In the genomic region with DNA sequence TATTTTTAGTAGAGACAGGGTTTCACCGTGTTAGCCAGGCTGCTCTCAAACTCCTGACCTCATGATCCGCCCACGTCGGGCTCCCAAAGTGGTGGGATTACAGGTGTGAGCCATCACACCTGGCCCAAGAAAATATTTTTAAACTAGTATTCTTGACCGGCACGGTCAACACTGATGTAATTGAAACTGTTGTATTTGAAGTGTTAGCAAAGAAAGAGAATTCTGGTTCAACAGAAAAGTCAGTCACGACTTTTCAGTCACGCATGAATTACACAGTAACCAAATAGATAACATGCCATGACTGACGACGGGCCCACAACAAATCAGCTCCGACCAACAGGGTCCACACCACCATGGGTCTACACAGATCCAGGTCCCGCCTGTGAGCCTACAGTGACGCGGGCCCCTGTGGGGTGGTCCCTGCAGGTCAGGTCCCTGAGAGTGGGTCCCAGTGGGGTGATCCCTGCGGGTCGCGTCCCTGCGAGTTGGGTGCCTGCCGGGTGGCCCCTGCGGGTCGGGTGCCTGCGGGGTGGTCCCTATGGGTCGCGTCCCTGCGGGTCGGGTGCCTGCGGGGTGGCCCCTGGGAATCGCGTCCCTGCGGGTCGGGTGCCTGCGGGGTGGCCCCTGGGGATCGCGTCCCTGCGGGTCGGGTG, we compare ENCODE assay signal across 8 cellular contexts. TPM values are rescaled to one million over a fixed set of nuclear protein-coding genes. Genes with fewer than 3 reads are reported as not detected.
DNase-seq lines count a peak whose midpoint lies in the region; ATAC-seq and TF ChIP-seq lines count a peak whose summit lies in the region.

No MANE protein-coding gene starts in this region.

- peak; percentile 53 for DNase-seq in activated CD4-positive, alpha-beta T cell treated with anti-CD3 and anti-CD28 coated beads for 36 hours
- DNase-seq in activated CD4-positive, alpha-beta T cell treated with anti-CD3 and anti-CD28 coated beads, Interleukin-2, amount 50 U/mL, for 4 hours = no peak
- DNase-seq in SJSA1 (ENCODE audit: low read depth in 1 of 2, low spot score in 2 of 2) (peak in 1 of 2 experiments; percentile 49), uterus (peak in 1 of 2 donors; percentile 36), KBM-7 (no peak)

- peak overlapping the region; percentile 94 for H3K27ac Mint-ChIP-seq in activated CD4-positive, alpha-beta T cell treated with anti-CD3 and anti-CD28 coated beads for 36 hours
- H3K27ac Mint-ChIP-seq in dendritic cell treated with granulocyte-macrophage colony-stimulating factor and Interleukin-4, amounts not matched to agents 40 ng/mL and 50 ng/mL, for 4 days = peak overlapping the region; percentile 76

- CTCF ChIA-PET in activated CD4-positive, alpha-beta T cell treated with anti-CD3 and anti-CD28 coated beads for 36 hours (lab: Charles Lee) = interaction anchor here (1.0 kb wide), 1 partner anchor 88 kb away, joined by 3 read pairs; no protein-coding TSS in a partner anchor

- no peaks in the 10 kb centered on the region for H3K9me3 Mint-ChIP-seq in activated CD4-positive, alpha-beta T cell treated with anti-CD3 and anti-CD28 coated beads for 36 hours (ENCODE audit: low read depth)
- H3K9me3 Mint-ChIP-seq in dendritic cell treated with granulocyte-macrophage colony-stimulating factor and Interleukin-4, amounts not matched to agents 40 ng/mL and 50 ng/mL, for 4 days = no peaks in the 10 kb centered on the region

- H3K9me3 ChIP-seq in SJSA1 (replicated peaks) (no peaks in the 10 kb centered on the region), mesodermal cell (ENCODE audit: control insufficient read depth, low read length) (no peaks in the 10 kb centered on the region), uterus (no peaks in the 10 kb centered on the region)

- H3K4me3 Mint-ChIP-seq in activated CD4-positive, alpha-beta T cell treated with anti-CD3 and anti-CD28 coated beads for 36 hours = peak overlapping the region; percentile 79
- peak overlapping the region; percentile 67 for H3K4me3 Mint-ChIP-seq in dendritic cell treated with granulocyte-macrophage colony-stimulating factor and Interleukin-4, amounts not matched to agents 40 ng/mL and 50 ng/mL, for 4 days

- H3K4me1 ChIP-seq in SJSA1 (replicated peaks) = peaks cover 13% of the 10 kb centered on the region
- H3K4me1 ChIP-seq in mesodermal cell (ENCODE audit: control insufficient read depth, insufficient read depth, low read length, poor library complexity, severe bottlenecking) = peaks cover 7% of the 10 kb centered on the region
- peaks cover 0 to 7% of the 10 kb centered on the region in 2 donors for H3K4me1 ChIP-seq in uterus

- POLR2A ChIA-PET in activated CD4-positive, alpha-beta T cell treated with anti-CD3 and anti-CD28 coated beads for 36 hours (lab: Charles Lee) = interaction anchor here (1.4 kb wide), 1 partner anchor 11 kb away, joined by 3 read pairs; no protein-coding TSS in a partner anchor

- TF ChIP-seq POLR2A in uterus (IDR thresholded peaks at IDR 0.05) = no peak

- peaks cover 33% of the 10 kb centered on the region for H3K4me1 Mint-ChIP-seq in activated CD4-positive, alpha-beta T cell treated with anti-CD3 and anti-CD28 coated beads for 36 hours
- H3K4me1 Mint-ChIP-seq in dendritic cell treated with granulocyte-macrophage colony-stimulating factor and Interleukin-4, amounts not matched to agents 40 ng/mL and 50 ng/mL, for 4 days (ENCODE audit: low read depth) = peaks cover 47% of the 10 kb centered on the region

- peaks cover 30% of the 10 kb centered on the region for H3K36me3 Mint-ChIP-seq in activated CD4-positive, alpha-beta T cell treated with anti-CD3 and anti-CD28 coated beads for 36 hours (ENCODE audit: low read depth)
- peaks cover 44% of the 10 kb centered on the region for H3K36me3 Mint-ChIP-seq in dendritic cell treated with granulocyte-macrophage colony-stimulating factor and Interleukin-4, amounts not matched to agents 40 ng/mL and 50 ng/mL, for 4 days (ENCODE audit: low read depth)

- no peaks in the 10 kb centered on the region for H3K27me3 ChIP-seq in SJSA1 (replicated peaks)
- H3K27me3 ChIP-seq in uterus = no peaks in the 10 kb centered on the region

- H3K36me3 ChIP-seq in SJSA1 (peaks cover 4% of the 10 kb centered on the region), mesodermal cell (ENCODE audit: control insufficient read depth, insufficient read depth, low read length) (peaks cover 3% of the 10 kb centered on the region), uterus (no peaks in the 10 kb centered on the region)

- no peak for TF ChIP-seq CTCF in uterus (IDR thresholded peaks at IDR 0.05)

- no peak for ATAC-seq in activated CD4-positive, alpha-beta T cell treated with anti-CD3 and anti-CD28 coated beads for 36 hours
- no peak for ATAC-seq in GM21528 (IDR thresholded peaks at IDR 0.05; ENCODE audit: low FRiP score, unreplicated experiment)

- 20 to 47% methylated on average over 16 to 27 of the region's 36 CpGs for WGBS in mesodermal cell (ENCODE audit: insufficient coverage in 2 of 2), 2 experiments

- H3K27me3 Mint-ChIP-seq in activated CD4-positive, alpha-beta T cell treated with anti-CD3 and anti-CD28 coated beads for 36 hours = no peaks in the 10 kb centered on the region
- H3K27me3 Mint-ChIP-seq in dendritic cell treated with granulocyte-macrophage colony-stimulating factor and Interleukin-4, amounts not matched to agents 40 ng/mL and 50 ng/mL, for 4 days = no peaks in the 10 kb centered on the region

- in situ Hi-C loops in KBM-7 (cut with MboI; ENCODE audit: low pct_unique_long_range_greater_than_20kb, low sequenced_read_pairs) = no loop called here

- intact Hi-C loops in activated CD4-positive, alpha-beta T cell treated with anti-CD3 and anti-CD28 coated beads for 36 hours (cut with DNase I, micrococcal nuclease) = loop anchor here (1.0 to 5.0 kb wide), 9 partner anchors 44 to 829 kb away; a partner anchor contains a TSS
- intact Hi-C loops in dendritic cell treated with granulocyte-macrophage colony-stimulating factor and Interleukin-4, amounts not matched to agents 40 ng/mL and 50 ng/mL, for 4 days (cut with micrococcal nuclease) = loop anchor here (2.0 to 5.0 kb wide), 2 partner anchors 59 to 89 kb away; a partner anchor contains a TSS
- intact Hi-C loops in uterus (cut with DNase I; ENCODE audit: low total_unique reads) = no loop called here

- peak overlapping the region; percentile 97 for H3K27ac ChIP-seq in SJSA1
- H3K27ac ChIP-seq in mesodermal cell (ENCODE audit: low read depth, low read length, severe bottlenecking) = peak overlapping the region; percentile 81
- peak overlapping the region; percentile 98 to 99 for H3K27ac ChIP-seq in uterus

- H3K4me3 ChIP-seq in SJSA1 (peak overlapping the region; percentile 94), mesodermal cell (ENCODE audit: extremely low read depth, insufficient read depth, low read length, poor library complexity, severe bottlenecking) (peak overlapping the region; percentile 67), uterus (peak overlapping the region; percentile 58 to 65)

RNA-seq across cellular contexts. Expression of a gene that starts 1.0 kb away (rescaled TPM):
- 10 to 100 TPM; 14.0 to 14.1 TPM for total RNA-seq in activated CD4-positive, alpha-beta T cell treated with anti-CD3 and anti-CD28 coated beads for 36 hours
- 8.7 and 10.4 TPM in 2 replicates for total RNA-seq in SJSA1 (2014; rRNA removed; shearing (Covaris generic))
- polyA plus RNA-seq in mesodermal cell (2013, experiment 1 of 2) = 10.8 TPM
- 8.0 TPM for polyA plus RNA-seq in mesodermal cell (2013, experiment 2 of 2)
- total RNA-seq in uterus = 10 to 100 TPM in 2 of 4 donors, 1 to 10 TPM in 2; 2.1 to 24.8 (median 11.5) TPM

RNA-seq across cellular contexts. Expression of a gene that starts 27.3 kb away (rescaled TPM):
- 10 to 100 TPM; 15.4 to 17.6 TPM for total RNA-seq in activated CD4-positive, alpha-beta T cell treated with anti-CD3 and anti-CD28 coated beads for 36 hours
- 1.3 and 4.6 TPM in 2 replicates for total RNA-seq in SJSA1 (2014; rRNA removed; shearing (Covaris generic))
- 26.6 TPM for polyA plus RNA-seq in mesodermal cell (2013, experiment 1 of 2)
- polyA plus RNA-seq in mesodermal cell (2013, experiment 2 of 2) = 21.9 TPM
- 10 to 100 TPM in 3 of 4 donors, 1 to 10 TPM in 1; 9.2 to 30.5 (median 20.9) TPM for total RNA-seq in uterus

RNA-seq across cellular contexts. Expression of a gene that starts 32.2 kb away (rescaled TPM):
- total RNA-seq in activated CD4-positive, alpha-beta T cell treated with anti-CD3 and anti-CD28 coated beads for 36 hours = 10 to 100 TPM; 44.5 to 44.7 TPM
- total RNA-seq in SJSA1 (2014; rRNA removed; shearing (Covaris generic)) = 8.4 and 11.0 TPM in 2 replicates
- polyA plus RNA-seq in mesodermal cell (2013, experiment 1 of 2) = 13.8 TPM
- polyA plus RNA-seq in mesodermal cell (2013, experiment 2 of 2) = 9.6 TPM
- total RNA-seq in uterus = 10 to 100 TPM; 17.4 to 56.5 (median 26.6) TPM

RNA-seq across cellular contexts. Expression of a gene that starts 51.9 kb away (rescaled TPM):
- 10 to 100 TPM; 16.1 to 18.7 TPM for total RNA-seq in activated CD4-positive, alpha-beta T cell treated with anti-CD3 and anti-CD28 coated beads for 36 hours
- 14.3 and 17.8 TPM in 2 replicates for total RNA-seq in SJSA1 (2014; rRNA removed; shearing (Covaris generic))
- polyA plus RNA-seq in mesodermal cell (2013, experiment 1 of 2) = 21.1 TPM
- polyA plus RNA-seq in mesodermal cell (2013, experiment 2 of 2) = 14.2 TPM
- 10 to 100 TPM in 3 of 4 donors, 1 to 10 TPM in 1; 3.5 to 41.9 (median 22.1) TPM for total RNA-seq in uterus
